ENCODE assay signal across 33 cellular contexts in genomic region chr14:70162353-70162752, GRCh38. TPM values are rescaled to one million over a fixed set of nuclear protein-coding genes. Genes with fewer than 3 reads are reported as not detected.
"Had no signal": no experiment of that assay in that cellular context is flagged by ENCODE, and none has a peak within 500 bp of the region (broad histone marks: within the 10 kb centered on the region; RNA-seq: fewer than 3 reads in every experiment).

No MANE protein-coding gene starts in this region.

- DNase-seq: activated B cell treated with CpG ODN at 0.5 μM for 24 hours; activated CD4-positive, alpha-beta memory T cell treated with anti-CD3 and anti-CD28 coated beads for 36 hours; activated CD4-positive, alpha-beta T cell treated with anti-CD3 and anti-CD28 coated beads for 4 hours; activated CD4-positive, alpha-beta T cell treated with anti-CD3 and anti-CD28 coated beads, Interleukin-2, amount 10 ng/mL, durations not matched to agents 24 days and 14 days; activated CD4-positive, alpha-beta T cell treated with anti-CD3 and anti-CD28 coated beads, Interleukin-2, amount 50 U/mL, for 1 hour; activated CD4-positive, alpha-beta T cell treated with anti-CD3 and anti-CD28 coated beads, Interleukin-2, amount 50 U/mL, for 4 hours; activated CD4-positive, CD25-positive, alpha-beta regulatory T cell treated with anti-CD3 and anti-CD28 coated beads, Interleukin-2, amount 50 U/mL, for 72 hours; activated CD8-positive, alpha-beta memory T cell treated with anti-CD3 and anti-CD28 coated beads, Interleukin-2, amount 50 U/mL, for 4 hours; activated CD8-positive, alpha-beta T cell treated with anti-CD3 and anti-CD28 coated beads for 36 hours; activated effector memory CD4-positive, alpha-beta T cell treated with anti-CD3 and anti-CD28 coated beads, Interleukin-2, amount 50 U/mL, for 16 hours; activated gamma-delta T cell treated with Interleukin-2 at 50 U/mL for 16 hours; activated naive CD4-positive, alpha-beta T cell; activated naive CD4-positive, alpha-beta T cell treated with anti-CD3 and anti-CD28 coated beads for 36 hours; activated naive CD4-positive, alpha-beta T cell treated with anti-CD3 and anti-CD28 coated beads, Interleukin-2, amount 50 U/mL, for 16 hours; activated naive CD8-positive, alpha-beta T cell treated with anti-CD3 and anti-CD28 coated beads for 36 hours; activated T-cell treated with anti-CD3 and anti-CD28 coated beads for 4 hours; activated T-cell treated with anti-CD3 and anti-CD28 coated beads, Interleukin-2, amount 50 U/mL, for 1 hour; activated T-cell treated with anti-CD3 and anti-CD28 coated beads, Interleukin-2, amount 50 U/mL, for 4 hours; activated T-cell treated with anti-CD3 and anti-CD28 coated beads, Interleukin-2, amount 50 U/mL, for 72 hours; adrenal gland; amniotic stem cell; aorta; body of pancreas; brain microvascular endothelial cell; central memory CD4-positive, alpha-beta T cell; T-helper 2 cell; T-helper 9 cell had no signal

- H3K4me1 ChIP-seq: adrenal gland, body of pancreas, breast epithelium had no signal

- H3K36me3 ChIP-seq: adrenal gland, brain microvascular endothelial cell, breast epithelium had no signal

- H3K9me3 Mint-ChIP-seq: activated B cell treated with CpG ODN at 0.5 μM for 24 hours; activated CD4-positive, alpha-beta memory T cell treated with anti-CD3 and anti-CD28 coated beads for 36 hours; activated CD4-positive, alpha-beta T cell treated with anti-CD3 and anti-CD28 coated beads, Interleukin-2, amount 10 ng/mL, durations not matched to agents 24 days and 14 days; activated CD8-positive, alpha-beta T cell treated with anti-CD3 and anti-CD28 coated beads for 36 hours; activated naive CD4-positive, alpha-beta T cell treated with anti-CD3 and anti-CD28 coated beads for 36 hours; activated naive CD4-positive, alpha-beta T cell treated with anti-CD3 and anti-CD28 coated beads, Interleukin-2, amount 50 U/mL, for 72 hours; activated naive CD8-positive, alpha-beta T cell treated with anti-CD3 and anti-CD28 coated beads for 36 hours; activated T-cell treated with anti-CD3 and anti-CD28 coated beads, Interleukin-2, amount 50 U/mL, for 4 hours; activated T-cell treated with anti-CD3 and anti-CD28 coated beads, Interleukin-2, amount 50 U/mL, for 72 hours; activated T-helper 1 cell treated with anti-CD3 and anti-CD28 coated beads, Interleukin-12 subunit alpha, Interleukin-12 subunit beta, Interleukin-2, Interleukin-4 antibody, amounts not matched to agents 30 ng/mL and 10 ng/mL and 1 ng/mL, durations not matched to agents 14 hours and 24 hours and 36 hours; activated T-helper 17 cell treated with anti-CD3 and anti-CD28 coated beads, Interleukin-2, amount 50 U/mL, for 72 hours; T-helper 2 cell treated with Interferon-gamma antibody and Interleukin-4, amounts not matched to agents 5 μg/mL and 100 μg/mL, for 36 hours had no signal

- H3K4me1 Mint-ChIP-seq: activated B cell treated with CpG ODN at 0.5 μM for 24 hours; activated CD4-positive, alpha-beta T cell treated with anti-CD3 and anti-CD28 coated beads, Interleukin-2, amount 10 ng/mL, durations not matched to agents 24 days and 14 days; activated naive CD8-positive, alpha-beta T cell treated with anti-CD3 and anti-CD28 coated beads for 36 hours; activated T-helper 17 cell treated with anti-CD3 and anti-CD28 coated beads, Interleukin-2, amount 50 U/mL, for 72 hours had no signal

- H3K36me3 Mint-ChIP-seq: activated CD4-positive, alpha-beta memory T cell treated with anti-CD3 and anti-CD28 coated beads for 36 hours; activated naive CD4-positive, alpha-beta T cell treated with anti-CD3 and anti-CD28 coated beads, Interleukin-2, amount 50 U/mL, for 72 hours; activated naive CD8-positive, alpha-beta T cell treated with anti-CD3 and anti-CD28 coated beads for 36 hours had no signal

- H3K27ac Mint-ChIP-seq: activated B cell treated with CpG ODN at 0.5 μM for 24 hours; activated CD4-positive, alpha-beta memory T cell treated with anti-CD3 and anti-CD28 coated beads for 36 hours; activated CD4-positive, alpha-beta T cell treated with anti-CD3 and anti-CD28 coated beads, Interleukin-2, amount 10 ng/mL, durations not matched to agents 24 days and 14 days; activated CD8-positive, alpha-beta T cell treated with anti-CD3 and anti-CD28 coated beads for 36 hours; activated naive CD4-positive, alpha-beta T cell treated with anti-CD3 and anti-CD28 coated beads for 36 hours; activated naive CD4-positive, alpha-beta T cell treated with anti-CD3 and anti-CD28 coated beads, Interleukin-2, amount 50 U/mL, for 72 hours; activated naive CD8-positive, alpha-beta T cell treated with anti-CD3 and anti-CD28 coated beads for 36 hours; activated T-cell treated with anti-CD3 and anti-CD28 coated beads, Interleukin-2, amount 50 U/mL, for 72 hours; activated T-helper 1 cell treated with anti-CD3 and anti-CD28 coated beads, Interleukin-12 subunit alpha, Interleukin-12 subunit beta, Interleukin-2, Interleukin-4 antibody, amounts not matched to agents 30 ng/mL and 10 ng/mL and 1 ng/mL, durations not matched to agents 14 hours and 24 hours and 36 hours; activated T-helper 17 cell treated with anti-CD3 and anti-CD28 coated beads, Interleukin-2, amount 50 U/mL, for 72 hours; T-helper 2 cell treated with Interferon-gamma antibody and Interleukin-4, amounts not matched to agents 5 μg/mL and 100 μg/mL, for 36 hours had no signal

- H3K27me3 Mint-ChIP-seq: activated B cell treated with CpG ODN at 0.5 μM for 24 hours had no signal

- H3K4me3 Mint-ChIP-seq: activated B cell treated with CpG ODN at 0.5 μM for 24 hours; activated CD4-positive, alpha-beta memory T cell treated with anti-CD3 and anti-CD28 coated beads for 36 hours; activated CD4-positive, alpha-beta T cell treated with anti-CD3 and anti-CD28 coated beads, Interleukin-2, amount 10 ng/mL, durations not matched to agents 24 days and 14 days; activated CD8-positive, alpha-beta T cell treated with anti-CD3 and anti-CD28 coated beads for 36 hours; activated naive CD4-positive, alpha-beta T cell treated with anti-CD3 and anti-CD28 coated beads for 36 hours; activated naive CD8-positive, alpha-beta T cell treated with anti-CD3 and anti-CD28 coated beads for 36 hours; activated T-cell treated with anti-CD3 and anti-CD28 coated beads, Interleukin-2, amount 50 U/mL, for 4 hours; activated T-cell treated with anti-CD3 and anti-CD28 coated beads, Interleukin-2, amount 50 U/mL, for 72 hours; activated T-helper 1 cell treated with anti-CD3 and anti-CD28 coated beads, Interleukin-12 subunit alpha, Interleukin-12 subunit beta, Interleukin-2, Interleukin-4 antibody, amounts not matched to agents 30 ng/mL and 10 ng/mL and 1 ng/mL, durations not matched to agents 14 hours and 24 hours and 36 hours; activated T-helper 17 cell treated with anti-CD3 and anti-CD28 coated beads, Interleukin-2, amount 50 U/mL, for 72 hours; T-helper 2 cell treated with Interferon-gamma antibody and Interleukin-4, amounts not matched to agents 5 μg/mL and 100 μg/mL, for 36 hours had no signal

- H3K27me3 ChIP-seq: adrenal gland, body of pancreas, brain microvascular endothelial cell had no signal

- ATAC-seq: activated CD8-positive, alpha-beta T cell treated with anti-CD3 and anti-CD28 coated beads for 36 hours; activated naive CD4-positive, alpha-beta T cell treated with anti-CD3 and anti-CD28 coated beads, Interleukin-2, amount 50 U/mL, for 72 hours; activated T-cell treated with anti-CD3 and anti-CD28 coated beads, Interleukin-2, amount 50 U/mL, for 4 hours; activated T-cell treated with anti-CD3 and anti-CD28 coated beads, Interleukin-2, amount 50 U/mL, for 72 hours; activated T-helper 17 cell treated with anti-CD3 and anti-CD28 coated beads, Interleukin-2, amount 50 U/mL, for 72 hours; body of pancreas had no signal

- H3K9me3 ChIP-seq: adrenal gland, body of pancreas, breast epithelium had no signal

- H3K4me3 ChIP-seq: adrenal gland, body of pancreas, breast epithelium had no signal

- H3K27ac ChIP-seq: adrenal gland, body of pancreas, brain microvascular endothelial cell, breast epithelium, VCaP had no signal

RNA-seq across cellular contexts. Expression of gene SLC8A3, which starts 26.4 kb away (rescaled TPM):
- polyA plus RNA-seq: aorta had no signal
